25 cellular contexts compared by ENCODE assay signal in the genomic region with DNA sequence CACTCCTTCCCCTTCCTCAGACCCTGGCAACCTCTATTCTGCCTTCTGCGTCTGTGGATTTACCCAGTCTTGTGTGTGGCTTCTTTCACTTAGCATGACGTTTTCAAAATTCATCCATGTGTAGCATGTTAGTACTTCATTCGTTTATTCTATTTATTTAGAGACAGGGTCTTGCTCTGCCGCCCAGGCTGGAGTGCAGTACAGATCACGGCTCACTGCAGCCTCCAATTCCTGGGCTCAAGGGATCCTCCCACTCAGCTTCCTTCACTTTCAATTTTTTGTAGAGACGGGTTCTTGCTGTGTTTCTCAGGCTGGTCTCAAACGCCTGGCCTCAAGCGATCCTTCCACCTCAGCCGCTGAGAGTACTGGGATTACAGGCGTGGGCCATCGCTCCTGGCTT. TPM values are rescaled to one million over a fixed set of nuclear protein-coding genes. Genes with fewer than 3 reads are reported as not detected.
"Had no signal": no experiment of that assay in that cellular context is flagged by ENCODE, and none has a peak within 500 bp of the region (broad histone marks: within the 10 kb centered on the region; RNA-seq: fewer than 3 reads in every experiment).

No MANE protein-coding gene starts in this region.

- H3K27me3 ChIP-seq: cardiac muscle cell had no signal

- H3K36me3 Mint-ChIP-seq: activated CD4-positive, alpha-beta memory T cell treated with anti-CD3 and anti-CD28 coated beads for 36 hours; T-cell had no signal

- H3K9me3 Mint-ChIP-seq: activated CD4-positive, alpha-beta T cell treated with anti-CD3 and anti-CD28 coated beads, Interleukin-2, amount 10 ng/mL, durations not matched to agents 24 days and 14 days had no signal

- H3K27me3 Mint-ChIP-seq: activated CD4-positive, alpha-beta memory T cell treated with anti-CD3 and anti-CD28 coated beads for 36 hours had no signal

- H3K4me1 Mint-ChIP-seq: activated B cell treated with CpG ODN at 0.5 μM for 24 hours had no signal

- H3K4me3 Mint-ChIP-seq: activated B cell treated with CpG ODN at 0.5 μM for 24 hours; activated CD4-positive, alpha-beta memory T cell treated with anti-CD3 and anti-CD28 coated beads for 36 hours; activated CD4-positive, alpha-beta T cell treated with anti-CD3 and anti-CD28 coated beads, Interleukin-2, amount 10 ng/mL, durations not matched to agents 24 days and 14 days; activated naive CD4-positive, alpha-beta T cell treated with anti-CD3 and anti-CD28 coated beads for 36 hours; activated naive CD8-positive, alpha-beta T cell; activated T-cell treated with anti-CD3 and anti-CD28 coated beads, Interleukin-2, amount 50 U/mL, for 4 hours; T-cell had no signal

- H3K27ac ChIP-seq: brain microvascular endothelial cell, cardiac muscle cell, SK-N-MC had no signal

- ATAC-seq: activated T-cell treated with anti-CD3 and anti-CD28 coated beads, Interleukin-2, amount 50 U/mL, for 4 hours; Panc1; Right ventricle myocardium inferior; T-cell had no signal

- H3K36me3 ChIP-seq: brain microvascular endothelial cell, cardiac muscle cell had no signal

- H3K27ac Mint-ChIP-seq: activated B cell treated with CpG ODN at 0.5 μM for 24 hours; activated CD4-positive, alpha-beta memory T cell treated with anti-CD3 and anti-CD28 coated beads for 36 hours; activated CD4-positive, alpha-beta T cell treated with anti-CD3 and anti-CD28 coated beads, Interleukin-2, amount 10 ng/mL, durations not matched to agents 24 days and 14 days; activated naive CD4-positive, alpha-beta T cell treated with anti-CD3 and anti-CD28 coated beads for 36 hours; activated naive CD8-positive, alpha-beta T cell; T-cell had no signal

- H3K4me3 ChIP-seq: cardiac muscle cell, SK-N-MC had no signal

- DNase-seq: activated B cell treated with CpG ODN at 0.5 μM for 24 hours; activated CD4-positive, alpha-beta memory T cell treated with anti-CD3 and anti-CD28 coated beads for 36 hours; activated CD4-positive, alpha-beta T cell treated with anti-CD3 and anti-CD28 coated beads for 1 hour; activated CD4-positive, alpha-beta T cell treated with anti-CD3 and anti-CD28 coated beads, Interleukin-2, amount 10 ng/mL, durations not matched to agents 24 days and 14 days; activated CD8-positive, alpha-beta memory T cell treated with anti-CD3 and anti-CD28 coated beads for 24 hours; activated effector memory CD4-positive, alpha-beta T cell treated with anti-CD3 and anti-CD28 coated beads, Interleukin-2, amount 50 U/mL, for 16 hours; activated naive CD4-positive, alpha-beta T cell treated with anti-CD3 and anti-CD28 coated beads for 36 hours; activated T-cell treated with anti-CD3 and anti-CD28 coated beads, Interleukin-2, amount 50 U/mL, for 4 hours; brain microvascular endothelial cell; Karpas-422; NCI-H1048; NCI-H187 treated with DMSO at 0.1 percent for 48 hours; NCI-H345; NCI-H510A; NCI-H526 treated with DMSO at 0.1 percent for 48 hours; NCI-H82; RPMI8226; T-cell; T-helper 2 cell; T1000 had no signal

RNA-seq across cellular contexts. Expression of gene B4GALNT3, which starts 37.0 kb away (rescaled TPM):
- total RNA-seq: activated B cell treated with CpG ODN at 0.5 μM for 24 hours had no signal
